8 cellular contexts compared by ENCODE assay signal in genomic region chr14:85535916-85536834, GRCh38.
DNase-seq lines count a peak whose midpoint lies in the region; TF ChIP-seq lines count a peak whose summit lies in the region.

No MANE protein-coding gene starts in this region.

- TF ChIP-seq POLR2A in NB4 (IDR thresholded peaks at IDR 0.05; ENCODE audit: extremely low read depth, insufficient read length): no peak

- peak; percentile 35 for DNase-seq in Ammon's horn (ENCODE audit: low spot score)
- peak; percentile 7 for DNase-seq in NB4 (ENCODE audit: low read depth)
- DNase-seq in dedifferentiated amniotic fluid mesenchymal stem cell (ENCODE audit: extremely low spot score): peak; percentile 82
- DNase-seq in midbrain (lab: John Stamatoyannopoulos, UW): peak; percentile 50
- no peak for DNase-seq in activated T-cell treated with anti-CD3 and anti-CD28 coated beads, Interleukin-2, amount 50 U/mL, for 1 hour
- no peak for DNase-seq in T-helper 9 cell
- no peak for DNase-seq in RPMI8226
- DNase-seq in DMS114 treated with DMSO at 0.1 percent for 48 hours (lab: John Stamatoyannopoulos, UW; ENCODE audit: unreplicated experiment): no peak

- TF ChIP-seq CTCF in NB4 (IDR thresholded peaks at IDR 0.05; ENCODE audit: low read depth, low read length): no peak

- H3K4me3 ChIP-seq in NB4 (ENCODE audit: low read depth, low read length): no peak overlapping the region

Comparison
In these comparisons a context has a peak if more than half of its experiments do, and no peak if none do; other contexts are left out.
1. DNase-seq: peak in Ammon's horn (single experiment), NB4 (single experiment), dedifferentiated amniotic fluid mesenchymal stem cell (single experiment) and midbrain (single experiment); none in activated T-cell treated with anti-CD3 and anti-CD28 coated beads, Interleukin-2, amount 50 U/mL, for 1 hour (single experiment), T-helper 9 cell (single experiment), RPMI8226 (single experiment) and DMS114 treated with DMSO at 0.1 percent for 48 hours (single experiment).